ENCODE assay signal across 1 cellular context in genomic region chr10:33381897-33382578, GRCh38.
TF ChIP-seq lines count a peak whose summit lies in the region.

No MANE protein-coding gene starts in this region.

TF ChIP-seq in HEK293, 187 proteins besides CTCF, POLR2A, EP300 and RAD21:
- TF ChIP-seq REST (tag by site-specific recombination; IDR thresholded peaks at IDR 0.05): 0 out of 2 replicates have a peak, but pooled peaks have one; percentile 2
- TF ChIP-seq GLIS2 (tag by site-specific recombination; IDR thresholded peaks at IDR 0.05): no peak
- no peak for TF ChIP-seq ZBTB10 (tag by site-specific recombination; IDR thresholded peaks at IDR 0.05)
- TF ChIP-seq ZBTB44 (tag by site-specific recombination; IDR thresholded peaks at IDR 0.05): peak; percentile 74
TF ChIP-seq in HEK293: peak in this region for 2.
